Comparison of ENCODE assay signal across 9 cellular contexts in genomic region chr3:69738291-69738690, GRCh38. TPM values are rescaled to one million over a fixed set of nuclear protein-coding genes. Genes with fewer than 3 reads are reported as not detected.
A peak's percentile ranks its signal among the peaks of the same experiment; 100 is the strongest.
DNase-seq lines count a peak whose midpoint lies in the region; ATAC-seq and TF ChIP-seq lines count a peak whose summit lies in the region.
"Had no signal": no experiment of that assay in that cellular context is flagged by ENCODE, and none has a peak within 500 bp of the region (broad histone marks: within the 10 kb centered on the region; RNA-seq: fewer than 3 reads in every experiment).

No MANE protein-coding gene starts in this region.

- peaks cover 5% of the 10 kb centered on the region for H3K27me3 ChIP-seq in cardiac muscle cell
- no peaks in the 10 kb centered on the region for H3K27me3 ChIP-seq in sigmoid colon

- intact Hi-C loops in sigmoid colon (cut with DNase I), result loop anchor here (5.0 kb wide), 2 partner anchors 46 to 209 kb away; no protein-coding TSS in a partner anchor

- H3K4me3 ChIP-seq in cardiac muscle cell, result peak overlapping the region; percentile 95
- H3K4me3 ChIP-seq in sigmoid colon, result peak overlapping the region; percentile 80 to 94 (median 86)

- no peak for TF ChIP-seq EP300 in sigmoid colon (IDR thresholded peaks at IDR 0.05)

- TF ChIP-seq CTCF in cardiac muscle cell (IDR thresholded peaks at IDR 0.05; ENCODE audit: low read depth, low read length), result no peak
- no peak for TF ChIP-seq CTCF in sigmoid colon (IDR thresholded peaks at IDR 0.05)
- TF ChIP-seq CTCF in GM13976 (IDR thresholded peaks at IDR 0.05; ENCODE audit: borderline replicate concordance, control extremely low read depth, extremely low read depth, insufficient read depth, missing control alignments), result no peak

- no peak for ATAC-seq in GM21723 (IDR thresholded peaks at IDR 0.05; ENCODE audit: unreplicated experiment)
- ATAC-seq in HG02759 (IDR thresholded peaks at IDR 0.05; ENCODE audit: unreplicated experiment), result no peak

- no peaks in the 10 kb centered on the region for H3K9me3 ChIP-seq in cardiac muscle cell (ENCODE audit: low read depth)
- no peaks in the 10 kb centered on the region for H3K9me3 ChIP-seq in sigmoid colon

- H3K36me3 ChIP-seq in cardiac muscle cell, result no peaks in the 10 kb centered on the region
- H3K36me3 ChIP-seq in sigmoid colon, result no peaks in the 10 kb centered on the region

- TF ChIP-seq POLR2A in sigmoid colon (IDR thresholded peaks at IDR 0.05), result no peak

- DNase-seq in HCEC 1CT, result peak; percentile 53
- peak; percentile 39 for DNase-seq in SW480 (ENCODE audit: low spot score)
- DNase-seq in cardiac muscle cell (ENCODE audit: low read depth in 1 of 2, low spot score in 1 of 2), result peak; percentile 23 to 47
- DNase-seq in sigmoid colon, result no peak
- no peak for DNase-seq in GM13976 (ENCODE audit: low spot score)
- no peak for DNase-seq in DMS79 (lab: John Stamatoyannopoulos, UW)

- H3K27ac ChIP-seq in cardiac muscle cell, result peak overlapping the region; percentile 96
- H3K27ac ChIP-seq in sigmoid colon, result peak overlapping the region; percentile 85 to 93 (median 90)
- H3K27ac ChIP-seq: epithelial cell of prostate had no signal

- 1 to 4% methylated on average over 4 of the region's 4 CpGs for WGBS in sigmoid colon, 2 donors

- H3K4me1 ChIP-seq in cardiac muscle cell (ENCODE audit: low read depth) (peaks cover 30% of the 10 kb centered on the region), sigmoid colon (peaks cover 0 to 39% (median 30%) of the 10 kb centered on the region in 4 donors)

- in situ Hi-C loops in GM13976 (cut with MboI; ENCODE audit: low sequenced_read_pairs, unreplicated experiment), result no loop called here

RNA-seq across cellular contexts. Expression of gene MITF, which starts 1.0 kb away (rescaled TPM):
- total RNA-seq in cardiac muscle cell, result 57.3 and 99.9 TPM in 2 replicates
- polyA plus RNA-seq in cardiac muscle cell, result 73.2 and 102 TPM in 2 replicates
- total RNA-seq in sigmoid colon, result 10 to 100 TPM; 65.4 to 73.2 (median 67.1) TPM
- 1 to 10 TPM; 2.1 to 6.0 (median 2.9) TPM for polyA plus RNA-seq in sigmoid colon

Comparison
In these comparisons a context has a peak if more than half of its experiments do, and no peak if none do; other contexts are left out.
1. DNase-seq: peak in HCEC 1CT (single experiment), SW480 (single experiment) and cardiac muscle cell (2 of 2); none in sigmoid colon (single experiment), GM13976 (single experiment) and DMS79 (single experiment).